In genomic region chr2:130252880-130253645, GRCh38 we compare ENCODE assay signal across 10 cellular contexts. TPM values are rescaled to one million over a fixed set of nuclear protein-coding genes. Genes with fewer than 3 reads are reported as not detected.
DNase-seq lines count a peak whose midpoint lies in the region; ATAC-seq and TF ChIP-seq lines count a peak whose summit lies in the region.
"Had no signal": no experiment of that assay in that cellular context is flagged by ENCODE, and none has a peak within 500 bp of the region (broad histone marks: within the 10 kb centered on the region; RNA-seq: fewer than 3 reads in every experiment).

No MANE protein-coding gene starts in this region.

- no peak for TF ChIP-seq CTCF in Calu3 (IDR thresholded peaks at IDR 0.05; ENCODE audit: unreplicated experiment)
- TF ChIP-seq CTCF in psoas muscle (IDR thresholded peaks at IDR 0.05) = no peak

- H3K4me3 ChIP-seq in esophagus (ENCODE audit: low read depth in 1 of 2, low read length in 2 of 2) = peak overlapping the region; percentile 40
- peak overlapping the region; percentile 46 for H3K4me3 ChIP-seq in psoas muscle
- H3K4me3 ChIP-seq: SJSA1 had no signal

- CTCF ChIA-PET in Calu3 (lab: Charles Lee) (interaction anchor here (0.6 to 1.0 kb wide), 3 partner anchors 12 to 79 kb away, joined by 3 read pairs; no protein-coding TSS in a partner anchor), T-cell (lab: Charles Lee) (no interaction called here)

- no TSS peak for BruUV-seq in Calu3 (replicated peaks; lab: Mats Ljungman, UMichigan)

- H3K9me3 ChIP-seq in esophagus (ENCODE audit: control insufficient read depth in 2 of 2, insufficient read depth in 1 of 2, low read depth in 1 of 2, low read length in 1 of 2) (no peaks in the 10 kb centered on the region), psoas muscle (no peaks in the 10 kb centered on the region)
- H3K9me3 ChIP-seq: SJSA1 had no signal

- POLR2A ChIA-PET in T-cell (lab: Charles Lee) = no interaction called here

- peak overlapping the region; percentile 13 for H3K27ac Mint-ChIP-seq in Calu3 (ENCODE audit: unreplicated experiment)
- no peak overlapping the region for H3K27ac Mint-ChIP-seq in T-cell
- H3K27ac Mint-ChIP-seq: effector memory CD8-positive, alpha-beta T cell had no signal

- H3K27me3 ChIP-seq in esophagus (ENCODE audit: control insufficient read depth in 1 of 2, insufficient read depth in 2 of 2, low read length in 2 of 2) (peaks cover 2 to 3% of the 10 kb centered on the region in 2 donors), psoas muscle (ENCODE audit: insufficient read depth in 3 of 3, low read length in 2 of 3) (peaks cover 0 to 51% (median 10%) of the 10 kb centered on the region in 3 donors)

- ATAC-seq in psoas muscle = no peak
- ATAC-seq in HG03097 (IDR thresholded peaks at IDR 0.05; ENCODE audit: low FRiP score, unreplicated experiment) = no peak
- ATAC-seq in HG03521 (IDR thresholded peaks at IDR 0.05; ENCODE audit: unreplicated experiment) = no peak
- ATAC-seq in T-cell (replicated peaks in 1 of 4) = no peak
- ATAC-seq in HG02763 (IDR thresholded peaks at IDR 0.05; ENCODE audit: unreplicated experiment) = no peak
- ATAC-seq: effector memory CD8-positive, alpha-beta T cell had no signal

- intact Hi-C loops in Calu3 (cut with micrococcal nuclease; ENCODE audit: unreplicated experiment) (no loop called here), psoas muscle (cut with DNase I) (no loop called here)

- H3K9me3 Mint-ChIP-seq in Calu3 (ENCODE audit: low read depth, unreplicated experiment) (no peaks in the 10 kb centered on the region), T-cell (no peaks in the 10 kb centered on the region)
- H3K9me3 Mint-ChIP-seq: effector memory CD8-positive, alpha-beta T cell had no signal

- H3K4me1 ChIP-seq in esophagus (ENCODE audit: control insufficient read depth in 2 of 2, insufficient read depth in 2 of 2, low read length in 1 of 2) = no peaks in the 10 kb centered on the region
- no peaks in the 10 kb centered on the region for H3K4me1 ChIP-seq in psoas muscle
- H3K4me1 ChIP-seq: SJSA1 had no signal

- no peaks in the 10 kb centered on the region for H3K4me1 Mint-ChIP-seq in Calu3 (ENCODE audit: low read depth, unreplicated experiment)
- H3K4me1 Mint-ChIP-seq in T-cell = peaks cover 0 to 3% (median 0%) of the 10 kb centered on the region in 3 donors

- no peak overlapping the region for H3K27ac ChIP-seq in esophagus (ENCODE audit: low read depth in 2 of 2, low read length in 1 of 2)
- H3K27ac ChIP-seq in psoas muscle = no peak overlapping the region
- H3K27ac ChIP-seq: SJSA1 had no signal

- DNase-seq in Calu3 = peak; percentile 55
- DNase-seq in NCI-H2171 (lab: John Stamatoyannopoulos, UW) = peak; percentile 61
- no peak for DNase-seq in psoas muscle
- DNase-seq in T-cell = no peak
- DNase-seq: effector memory CD8-positive, alpha-beta T cell had no signal

- peaks cover 19% of the 10 kb centered on the region for H3K36me3 Mint-ChIP-seq in Calu3 (ENCODE audit: insufficient read depth, unreplicated experiment)
- H3K36me3 Mint-ChIP-seq in T-cell = no peaks in the 10 kb centered on the region

- H3K36me3 ChIP-seq in esophagus (ENCODE audit: control insufficient read depth in 2 of 2, insufficient read depth in 2 of 2, low read length in 1 of 2) (no peaks in the 10 kb centered on the region), psoas muscle (ENCODE audit: insufficient read depth in 1 of 2, low read depth in 1 of 2) (no peaks in the 10 kb centered on the region)
- H3K36me3 ChIP-seq: SJSA1 had no signal

- H3K27me3 Mint-ChIP-seq in Calu3 (ENCODE audit: unreplicated experiment) (peaks cover 24% of the 10 kb centered on the region), T-cell (peaks cover 41 to 53% of the 10 kb centered on the region in 2 donors)

- H3K4me3 Mint-ChIP-seq in Calu3 (ENCODE audit: low read depth, unreplicated experiment) = peak overlapping the region; percentile 68
- H3K4me3 Mint-ChIP-seq in T-cell = peak overlapping the region in 1 of 3 donors; percentile 24
- H3K4me3 Mint-ChIP-seq: effector memory CD8-positive, alpha-beta T cell had no signal

- WGBS in esophagus, 2 donors = 29 to 35% methylated on average over 42 of the region's 42 CpGs
- 51 to 56% (median 54%) methylated on average over 40 to 42 of the region's 42 CpGs for WGBS in psoas muscle, 3 donors

RNA-seq across cellular contexts. Expression of gene TUBA3E, which starts 54.8 kb away (rescaled TPM):
- total RNA-seq in Calu3 (2022) (not detected in 2 replicates), psoas muscle (not detected), T-cell (not detected)
- polyA plus RNA-seq in esophagus (under 1 TPM in 1 of 2 donors, not detected in 1; 0.04 TPM), psoas muscle (under 1 TPM in 2 of 3 donors, not detected in 1; 0.01 to 0.04 TPM)
- total RNA-seq: SJSA1 had no signal

Comparison
In these comparisons a context has a peak if more than half of its experiments do, and no peak if none do; other contexts are left out.
1. DNase-seq: peak in Calu3 (single experiment) and NCI-H2171 (single experiment); none in psoas muscle (0 of 2) and T-cell (0 of 34).